ENCODE assay signal across 1 cellular context in the genomic region with DNA sequence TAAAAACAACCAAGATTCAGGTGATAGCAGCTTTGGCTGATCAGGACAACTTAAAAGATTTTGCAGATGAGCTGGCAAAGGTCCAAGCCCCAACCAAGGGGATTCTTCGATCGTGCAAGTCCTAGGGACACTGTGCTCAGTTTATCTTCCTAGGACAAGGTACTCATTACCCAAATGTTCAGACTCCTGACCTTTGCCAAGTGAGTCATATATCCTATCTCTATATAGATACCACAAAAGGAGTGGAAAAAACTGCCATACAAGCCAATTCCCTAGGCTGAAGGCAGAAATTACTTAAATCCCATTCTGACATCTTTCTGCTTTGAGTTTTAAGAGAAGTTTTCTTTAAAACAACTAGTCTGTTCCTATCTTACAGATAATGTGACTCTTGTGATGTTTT.
TF ChIP-seq lines count a peak whose summit lies in the region.

No MANE protein-coding gene starts in this region.

TF ChIP-seq in HepG2, 621 proteins besides CTCF, POLR2A, EP300 and RAD21 (continued from another document and continues in another):
- TF ChIP-seq ZNF670 (CRISPR knock-in tag; IDR thresholded peaks at IDR 0.05; ENCODE audit: borderline replicate concordance) (no peak), TAF1 (CRISPR knock-in tag; IDR thresholded peaks at IDR 0.05) (no peak), ONECUT2 (CRISPR knock-in tag; IDR thresholded peaks at IDR 0.05) (peak; percentile 61), FOXJ3 (CRISPR knock-in tag; IDR thresholded peaks at IDR 0.05; ENCODE audit: borderline replicate concordance) (0 out of 2 replicates have a peak, but pooled peaks have one; percentile 21), ZNF460 (CRISPR knock-in tag; IDR thresholded peaks at IDR 0.05; ENCODE audit: borderline replicate concordance) (no peak), CREM (IDR thresholded peaks at IDR 0.05) (peak; percentile 39; the same call in 1 of the 2 replicates), CREM (CRISPR knock-in tag; IDR thresholded peaks at IDR 0.05) (no peak), SALL1 (CRISPR knock-in tag; IDR thresholded peaks at IDR 0.05) (peak; percentile 42; the same call in 1 of the 2 replicates), PTBP1 (IDR thresholded peaks at IDR 0.05; ENCODE audit: low read depth, low read length, poor library complexity, severe bottlenecking) (no peak), DPF2 (CRISPR knock-in tag; IDR thresholded peaks at IDR 0.05; ENCODE audit: borderline replicate concordance, low read depth) (0 out of 2 replicates have a peak, but pooled peaks have one; percentile 44), FOXA3 (CRISPR knock-in tag; IDR thresholded peaks at IDR 0.05) (peak; percentile 54), SP140L (CRISPR knock-in tag; IDR thresholded peaks at IDR 0.05; ENCODE audit: borderline replicate concordance) (no peak), SP4 (CRISPR knock-in tag; IDR thresholded peaks at IDR 0.05) (no peak), CEBPG (CRISPR knock-in tag; IDR thresholded peaks at IDR 0.05) (peak; percentile 40; the same call in 1 of the 2 replicates), ZNF333 (CRISPR knock-in tag; IDR thresholded peaks at IDR 0.05; ENCODE audit: borderline replicate concordance) (no peak), HDAC2 (CRISPR knock-in tag; IDR thresholded peaks at IDR 0.05) (0 out of 2 replicates have a peak, but pooled peaks have one; percentile 35), SOX13 (IDR thresholded peaks at IDR 0.05) (no peak), SOX13 (CRISPR knock-in tag; conservative IDR thresholded peaks at IDR 0.05 in 1 of 2, IDR thresholded peaks at IDR 0.05 in 1 of 2) (peak in 1 of 2 experiments; percentile 44; a peak in 1 of 4 replicates), ZBTB7B (CRISPR knock-in tag; IDR thresholded peaks at IDR 0.05) (0 out of 2 replicates have a peak, but pooled peaks have one; percentile 24), NKX3-1 (CRISPR knock-in tag; IDR thresholded peaks at IDR 0.05) (no peak), CC2D1A (CRISPR knock-in tag; IDR thresholded peaks at IDR 0.05) (no peak), ZSCAN22 (CRISPR knock-in tag; IDR thresholded peaks at IDR 0.05) (no peak), NR1H2 (CRISPR knock-in tag; IDR thresholded peaks at IDR 0.05; ENCODE audit: borderline replicate concordance, low read depth) (no peak), SAFB2 (CRISPR knock-in tag; IDR thresholded peaks at IDR 0.05; ENCODE audit: borderline replicate concordance, low read depth) (no peak), ZNF317 (CRISPR knock-in tag; IDR thresholded peaks at IDR 0.05) (no peak), THAP11 (CRISPR knock-in tag; IDR thresholded peaks at IDR 0.05) (no peak), ZNF557 (CRISPR knock-in tag; IDR thresholded peaks at IDR 0.05) (no peak), KDM6A (CRISPR knock-in tag; IDR thresholded peaks at IDR 0.05; ENCODE audit: low read depth) (0 out of 2 replicates have a peak, but pooled peaks have one; percentile 53), ZNF567 (CRISPR knock-in tag; IDR thresholded peaks at IDR 0.05; ENCODE audit: borderline replicate concordance) (no peak), CBX1 (IDR thresholded peaks at IDR 0.05; ENCODE audit: low read depth) (no peak), ZNF598 (CRISPR knock-in tag; IDR thresholded peaks at IDR 0.05; ENCODE audit: borderline replicate concordance) (no peak), SAP130 (CRISPR knock-in tag; IDR thresholded peaks at IDR 0.05; ENCODE audit: low read depth) (peak; percentile 30; the same call in 1 of the 2 replicates), ZNF629 (CRISPR knock-in tag; conservative IDR thresholded peaks at IDR 0.05) (0 out of 2 replicates have a peak, but pooled peaks have one; percentile 23), ZNF772 (CRISPR knock-in tag; IDR thresholded peaks at IDR 0.05) (no peak), JUN (CRISPR knock-in tag; IDR thresholded peaks at IDR 0.05) (0 out of 2 replicates have a peak, but pooled peaks have one; percentile 49), NRL (CRISPR knock-in tag; IDR thresholded peaks at IDR 0.05; ENCODE audit: borderline replicate concordance) (no peak), MED13 (CRISPR knock-in tag; IDR thresholded peaks at IDR 0.05) (no peak)
- TF ChIP-seq, protein P1, sequence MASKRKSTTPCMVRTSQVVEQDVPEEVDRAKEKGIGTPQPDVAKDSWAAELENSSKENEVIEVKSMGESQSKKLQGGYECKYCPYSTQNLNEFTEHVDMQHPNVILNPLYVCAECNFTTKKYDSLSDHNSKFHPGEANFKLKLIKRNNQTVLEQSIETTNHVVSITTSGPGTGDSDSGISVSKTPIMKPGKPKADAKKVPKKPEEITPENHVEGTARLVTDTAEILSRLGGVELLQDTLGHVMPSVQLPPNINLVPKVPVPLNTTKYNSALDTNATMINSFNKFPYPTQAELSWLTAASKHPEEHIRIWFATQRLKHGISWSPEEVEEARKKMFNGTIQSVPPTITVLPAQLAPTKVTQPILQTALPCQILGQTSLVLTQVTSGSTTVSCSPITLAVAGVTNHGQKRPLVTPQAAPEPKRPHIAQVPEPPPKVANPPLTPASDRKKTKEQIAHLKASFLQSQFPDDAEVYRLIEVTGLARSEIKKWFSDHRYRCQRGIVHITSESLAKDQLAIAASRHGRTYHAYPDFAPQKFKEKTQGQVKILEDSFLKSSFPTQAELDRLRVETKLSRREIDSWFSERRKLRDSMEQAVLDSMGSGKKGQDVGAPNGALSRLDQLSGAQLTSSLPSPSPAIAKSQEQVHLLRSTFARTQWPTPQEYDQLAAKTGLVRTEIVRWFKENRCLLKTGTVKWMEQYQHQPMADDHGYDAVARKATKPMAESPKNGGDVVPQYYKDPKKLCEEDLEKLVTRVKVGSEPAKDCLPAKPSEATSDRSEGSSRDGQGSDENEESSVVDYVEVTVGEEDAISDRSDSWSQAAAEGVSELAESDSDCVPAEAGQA (IDR thresholded peaks at IDR 0.05; ENCODE audit: low read depth), result no peak
- TF ChIP-seq, protein P1 (CRISPR knock-in tag; IDR thresholded peaks at IDR 0.05; ENCODE audit: borderline replicate concordance), result no peak
- TF ChIP-seq, protein P2, sequence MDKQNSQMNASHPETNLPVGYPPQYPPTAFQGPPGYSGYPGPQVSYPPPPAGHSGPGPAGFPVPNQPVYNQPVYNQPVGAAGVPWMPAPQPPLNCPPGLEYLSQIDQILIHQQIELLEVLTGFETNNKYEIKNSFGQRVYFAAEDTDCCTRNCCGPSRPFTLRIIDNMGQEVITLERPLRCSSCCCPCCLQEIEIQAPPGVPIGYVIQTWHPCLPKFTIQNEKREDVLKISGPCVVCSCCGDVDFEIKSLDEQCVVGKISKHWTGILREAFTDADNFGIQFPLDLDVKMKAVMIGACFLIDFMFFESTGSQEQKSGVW (CRISPR knock-in tag; IDR thresholded peaks at IDR 0.05; ENCODE audit: borderline replicate concordance), result no peak
- TF ChIP-seq, protein P3, sequence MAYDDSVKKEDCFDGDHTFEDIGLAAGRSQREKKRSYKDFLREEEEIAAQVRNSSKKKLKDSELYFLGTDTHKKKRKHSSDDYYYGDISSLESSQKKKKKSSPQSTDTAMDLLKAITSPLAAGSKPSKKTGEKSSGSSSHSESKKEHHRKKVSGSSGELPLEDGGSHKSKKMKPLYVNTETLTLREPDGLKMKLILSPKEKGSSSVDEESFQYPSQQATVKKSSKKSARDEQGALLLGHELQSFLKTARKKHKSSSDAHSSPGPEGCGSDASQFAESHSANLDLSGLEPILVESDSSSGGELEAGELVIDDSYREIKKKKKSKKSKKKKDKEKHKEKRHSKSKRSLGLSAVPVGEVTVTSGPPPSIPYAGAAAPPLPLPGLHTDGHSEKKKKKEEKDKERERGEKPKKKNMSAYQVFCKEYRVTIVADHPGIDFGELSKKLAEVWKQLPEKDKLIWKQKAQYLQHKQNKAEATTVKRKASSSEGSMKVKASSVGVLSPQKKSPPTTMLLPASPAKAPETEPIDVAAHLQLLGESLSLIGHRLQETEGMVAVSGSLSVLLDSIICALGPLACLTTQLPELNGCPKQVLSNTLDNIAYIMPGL (CRISPR knock-in tag; IDR thresholded peaks at IDR 0.05; ENCODE audit: borderline replicate concordance in 1 of 2, low read depth in 1 of 2), result no peak
- TF ChIP-seq, protein P4, sequence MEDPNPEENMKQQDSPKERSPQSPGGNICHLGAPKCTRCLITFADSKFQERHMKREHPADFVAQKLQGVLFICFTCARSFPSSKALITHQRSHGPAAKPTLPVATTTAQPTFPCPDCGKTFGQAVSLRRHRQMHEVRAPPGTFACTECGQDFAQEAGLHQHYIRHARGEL (CRISPR knock-in tag; IDR thresholded peaks at IDR 0.05), result no peak
- TF ChIP-seq, protein P5, sequence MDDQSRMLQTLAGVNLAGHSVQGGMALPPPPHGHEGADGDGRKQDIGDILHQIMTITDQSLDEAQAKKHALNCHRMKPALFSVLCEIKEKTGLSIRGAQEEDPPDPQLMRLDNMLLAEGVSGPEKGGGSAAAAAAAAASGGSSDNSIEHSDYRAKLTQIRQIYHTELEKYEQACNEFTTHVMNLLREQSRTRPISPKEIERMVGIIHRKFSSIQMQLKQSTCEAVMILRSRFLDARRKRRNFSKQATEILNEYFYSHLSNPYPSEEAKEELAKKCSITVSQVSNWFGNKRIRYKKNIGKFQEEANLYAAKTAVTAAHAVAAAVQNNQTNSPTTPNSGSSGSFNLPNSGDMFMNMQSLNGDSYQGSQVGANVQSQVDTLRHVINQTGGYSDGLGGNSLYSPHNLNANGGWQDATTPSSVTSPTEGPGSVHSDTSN (CRISPR knock-in tag; IDR thresholded peaks at IDR 0.05; ENCODE audit: borderline replicate concordance), result no peak
- TF ChIP-seq, protein P6, sequence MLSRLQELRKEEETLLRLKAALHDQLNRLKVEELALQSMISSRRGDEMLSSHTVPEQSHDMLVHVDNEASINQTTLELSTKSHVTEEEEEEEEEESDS (CRISPR knock-in tag; IDR thresholded peaks at IDR 0.05; ENCODE audit: borderline replicate concordance), result no peak
- TF ChIP-seq, protein P7, sequence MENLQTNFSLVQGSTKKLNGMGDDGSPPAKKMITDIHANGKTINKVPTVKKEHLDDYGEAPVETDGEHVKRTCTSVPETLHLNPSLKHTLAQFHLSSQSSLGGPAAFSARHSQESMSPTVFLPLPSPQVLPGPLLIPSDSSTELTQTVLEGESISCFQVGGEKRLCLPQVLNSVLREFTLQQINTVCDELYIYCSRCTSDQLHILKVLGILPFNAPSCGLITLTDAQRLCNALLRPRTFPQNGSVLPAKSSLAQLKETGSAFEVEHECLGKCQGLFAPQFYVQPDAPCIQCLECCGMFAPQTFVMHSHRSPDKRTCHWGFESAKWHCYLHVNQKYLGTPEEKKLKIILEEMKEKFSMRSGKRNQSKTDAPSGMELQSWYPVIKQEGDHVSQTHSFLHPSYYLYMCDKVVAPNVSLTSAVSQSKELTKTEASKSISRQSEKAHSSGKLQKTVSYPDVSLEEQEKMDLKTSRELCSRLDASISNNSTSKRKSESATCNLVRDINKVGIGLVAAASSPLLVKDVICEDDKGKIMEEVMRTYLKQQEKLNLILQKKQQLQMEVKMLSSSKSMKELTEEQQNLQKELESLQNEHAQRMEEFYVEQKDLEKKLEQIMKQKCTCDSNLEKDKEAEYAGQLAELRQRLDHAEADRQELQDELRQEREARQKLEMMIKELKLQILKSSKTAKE (CRISPR knock-in tag; IDR thresholded peaks at IDR 0.05; ENCODE audit: borderline replicate concordance), result no peak
- TF ChIP-seq, protein P8, sequence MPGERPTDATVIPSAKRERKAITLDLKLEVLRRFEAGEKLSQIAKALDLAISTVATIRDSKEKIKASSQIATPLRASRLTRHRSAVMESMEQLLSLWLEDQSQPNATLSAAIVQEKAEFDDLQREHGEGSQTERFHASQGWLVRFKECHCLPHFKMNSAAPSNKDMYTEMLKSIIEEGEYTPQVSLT (CRISPR knock-in tag; IDR thresholded peaks at IDR 0.05; ENCODE audit: borderline replicate concordance, low read depth), result no peak
- TF ChIP-seq, protein P9, sequence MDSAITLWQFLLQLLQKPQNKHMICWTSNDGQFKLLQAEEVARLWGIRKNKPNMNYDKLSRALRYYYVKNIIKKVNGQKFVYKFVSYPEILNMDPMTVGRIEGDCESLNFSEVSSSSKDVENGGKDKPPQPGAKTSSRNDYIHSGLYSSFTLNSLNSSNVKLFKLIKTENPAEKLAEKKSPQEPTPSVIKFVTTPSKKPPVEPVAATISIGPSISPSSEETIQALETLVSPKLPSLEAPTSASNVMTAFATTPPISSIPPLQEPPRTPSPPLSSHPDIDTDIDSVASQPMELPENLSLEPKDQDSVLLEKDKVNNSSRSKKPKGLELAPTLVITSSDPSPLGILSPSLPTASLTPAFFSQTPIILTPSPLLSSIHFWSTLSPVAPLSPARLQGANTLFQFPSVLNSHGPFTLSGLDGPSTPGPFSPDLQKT (CRISPR knock-in tag; IDR thresholded peaks at IDR 0.05; ENCODE audit: borderline replicate concordance), result no peak
- TF ChIP-seq, protein P10, sequence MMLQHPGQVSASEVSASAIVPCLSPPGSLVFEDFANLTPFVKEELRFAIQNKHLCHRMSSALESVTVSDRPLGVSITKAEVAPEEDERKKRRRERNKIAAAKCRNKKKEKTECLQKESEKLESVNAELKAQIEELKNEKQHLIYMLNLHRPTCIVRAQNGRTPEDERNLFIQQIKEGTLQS (CRISPR knock-in tag; IDR thresholded peaks at IDR 0.05), result peak; percentile 63; the same call in 1 of the 2 replicates
- TF ChIP-seq, protein P11, sequence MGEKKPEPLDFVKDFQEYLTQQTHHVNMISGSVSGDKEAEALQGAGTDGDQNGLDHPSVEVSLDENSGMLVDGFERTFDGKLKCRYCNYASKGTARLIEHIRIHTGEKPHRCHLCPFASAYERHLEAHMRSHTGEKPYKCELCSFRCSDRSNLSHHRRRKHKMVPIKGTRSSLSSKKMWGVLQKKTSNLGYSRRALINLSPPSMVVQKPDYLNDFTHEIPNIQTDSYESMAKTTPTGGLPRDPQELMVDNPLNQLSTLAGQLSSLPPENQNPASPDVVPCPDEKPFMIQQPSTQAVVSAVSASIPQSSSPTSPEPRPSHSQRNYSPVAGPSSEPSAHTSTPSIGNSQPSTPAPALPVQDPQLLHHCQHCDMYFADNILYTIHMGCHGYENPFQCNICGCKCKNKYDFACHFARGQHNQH (CRISPR knock-in tag; IDR thresholded peaks at IDR 0.05), result no peak
